8 cellular contexts compared by ENCODE assay signal in genomic region chr20:49979030-49979832, GRCh38. TPM values are rescaled to one million over a fixed set of nuclear protein-coding genes. Genes with fewer than 3 reads are reported as not detected.
DNase-seq lines count a peak whose midpoint lies in the region; ATAC-seq and TF ChIP-seq lines count a peak whose summit lies in the region.

No MANE protein-coding gene starts in this region.

- peaks cover 3% of the 10 kb centered on the region; the same call in 1 of the 2 replicates for H4K20me1 ChIP-seq in IMR-90 (ENCODE audit: insufficient read depth, low read length)

- H4K5ac ChIP-seq in IMR-90 (ENCODE audit: low read depth, low read length): no peak overlapping the region

- no peak overlapping the region for H3K23ac ChIP-seq in IMR-90 (ENCODE audit: low read depth, low read length)

- CTCF ChIA-PET in IMR-90 (lab: Yijun Ruan, JAX): interaction anchor here (0.5 to 7.0 kb wide), 17 partner anchors 10 to 198 kb away, joined by 3 to 98 read pairs (median 3); no protein-coding TSS in a partner anchor

- in situ Hi-C loops in IMR-90 (cut with MboI; ENCODE audit: low sequenced_read_pairs): no loop called here

- H2BK5ac ChIP-seq in IMR-90 (ENCODE audit: low read depth, low read length, poor library complexity, severe bottlenecking): no peak overlapping the region

- H3K4me1 ChIP-seq in IMR-90 (ENCODE audit: control insufficient read depth, insufficient read depth, low read length) (peaks cover 6% of the 10 kb centered on the region), skeletal muscle satellite cell (ENCODE audit: control insufficient read depth, insufficient read depth, low read length) (peaks cover 23% of the 10 kb centered on the region)

- WGBS in IMR-90 (ENCODE audit: extremely low coverage in 2 of 2, insufficient read length in 1 of 2), 2 experiments: 0% methylated on average over 1 of the region's 37 CpGs; no CpG with 5 or more reads in 1 of the 2 experiments

- H3K27me3 ChIP-seq in IMR-90 (ENCODE audit: control insufficient read depth, insufficient read depth, low read length) (no peaks in the 10 kb centered on the region), skeletal muscle satellite cell (ENCODE audit: control insufficient read depth, insufficient read depth, low read length) (no peaks in the 10 kb centered on the region)

- H2AK9ac ChIP-seq in IMR-90 (replicated peaks; ENCODE audit: low read depth, low read length, poor library complexity): peak overlapping the region; percentile 34

- intact Hi-C loops in IMR-90 (cut with micrococcal nuclease): loop anchor here (1.0 kb wide), 2 partner anchors 92 to 200 kb away; no protein-coding TSS in a partner anchor

- no peak overlapping the region for H3K56ac ChIP-seq in IMR-90 (ENCODE audit: extremely low read depth, insufficient read depth, low read length)

- H2BK20ac ChIP-seq in IMR-90 (ENCODE audit: low read depth, low read length): no peak overlapping the region

- H2AK5ac ChIP-seq in IMR-90 (ENCODE audit: low read depth, low read length): 0 out of 2 replicates have a peak overlapping the region, but pooled peaks have one; percentile 7

- H3K9me1 ChIP-seq in IMR-90 (ENCODE audit: insufficient read depth, low read length): no peaks in the 10 kb centered on the region

- H2BK15ac ChIP-seq in IMR-90 (ENCODE audit: low read depth, low read length): peak overlapping the region; percentile 68; the same call in 1 of the 3 replicates

- H3K4me3 ChIP-seq in IMR-90 (ENCODE audit: insufficient read depth, low read depth, low read length) (peak overlapping the region; percentile 20), iPS-11a (ENCODE audit: low read depth, low read length) (peak overlapping the region; percentile 41), skeletal muscle satellite cell (ENCODE audit: low read length) (peak overlapping the region; percentile 58)

- peak; percentile 98 for TF ChIP-seq RAD21 in IMR-90 (IDR thresholded peaks at IDR 0.05; ENCODE audit: low read length)

- H3K14ac ChIP-seq in IMR-90 (replicated peaks; ENCODE audit: low read depth, low read length): no peak overlapping the region

- peak; percentile 96 for TF ChIP-seq CTCF in IMR-90 (conservative IDR thresholded peaks at IDR 0.05; ENCODE audit: low read depth, low read length)

- peak overlapping the region; percentile 67; the same call in 1 of the 2 replicates for H2BK120ac ChIP-seq in IMR-90 (ENCODE audit: low read depth, low read length)

- peak overlapping the region; percentile 87 for H2AFZ ChIP-seq in IMR-90 (replicated peaks; ENCODE audit: low read length, poor library complexity)

- dilution Hi-C loops in IMR-90 (cut with HindIII; ENCODE audit: low sequenced_read_pairs, unreplicated experiment): no loop called here

- H3K27ac ChIP-seq in IMR-90 (ENCODE audit: insufficient read depth, low read length): no peak overlapping the region

- POLR2A ChIA-PET in IMR-90 (lab: Charles Lee; ENCODE audit: unreplicated experiment): interaction anchor here (0.6 to 1.1 kb wide), 2 partner anchors 9 kb away, joined by 5 to 8 read pairs; no protein-coding TSS in a partner anchor

- H3K9me3 ChIP-seq in IMR-90 (ENCODE audit: control insufficient read depth, insufficient read depth, low read length): no peaks in the 10 kb centered on the region
- no peaks in the 10 kb centered on the region for H3K9me3 ChIP-seq in skeletal muscle satellite cell (replicated peaks; ENCODE audit: low read length)

- no TSS peak for BruUV-seq in IMR-90 (replicated peaks; lab: Mats Ljungman, UMichigan)

- no peak overlapping the region for H3K4ac ChIP-seq in IMR-90 (ENCODE audit: low read depth, low read length)

- TF ChIP-seq POLR2A in IMR-90 (IDR thresholded peaks at IDR 0.05; ENCODE audit: low read depth, low read length): peak; percentile 61; the same call in 1 of the 2 replicates

- peak overlapping the region; percentile 28 for H4K91ac ChIP-seq in IMR-90 (ENCODE audit: insufficient read depth, low read depth, low read length)

- peak overlapping the region in 1 of 2 experiments; percentile 69; a peak in 1 of 4 replicates for H4K8ac ChIP-seq in IMR-90 (ENCODE audit: low read depth in 2 of 2, low read length in 2 of 2)

- DNase-seq in DMS114 treated with DMSO at 0.1 percent for 48 hours (lab: John Stamatoyannopoulos, UW; ENCODE audit: unreplicated experiment) (peak; percentile 79), IMR-90 (no peak), T follicular helper cell (ENCODE audit: low read depth) (peak; percentile 58), amygdala (lab: John Stamatoyannopoulos, UW) (peak in 41 of 56 donors; percentile 11 to 69 (median 43)), MV-4-11 (lab: John Stamatoyannopoulos, UW) (no peak)

- H3K4me2 ChIP-seq in IMR-90 (ENCODE audit: low read depth, low read length) (peak overlapping the region; percentile 91), skeletal muscle satellite cell (ENCODE audit: low read length) (peak overlapping the region; percentile 80)

- ATAC-seq in IMR-90 (ENCODE audit: low read depth) (peak; percentile 57), GM18520 (IDR thresholded peaks at IDR 0.05; ENCODE audit: unreplicated experiment) (no peak)

- H3K36me3 ChIP-seq in IMR-90 (ENCODE audit: control insufficient read depth, insufficient read depth, low read length) (peaks cover under 1% of the 10 kb centered on the region), skeletal muscle satellite cell (ENCODE audit: insufficient read depth, low read length) (no peaks in the 10 kb centered on the region)

- H3K18ac ChIP-seq in IMR-90 (ENCODE audit: low read depth, low read length): no peak overlapping the region

- H3K9ac ChIP-seq in IMR-90 (ENCODE audit: low read depth, low read length) (peak overlapping the region; percentile 30; the same call in 1 of the 2 replicates), skeletal muscle satellite cell (ENCODE audit: low read depth, low read length) (no peak overlapping the region)

- H3K79me1 ChIP-seq in IMR-90 (ENCODE audit: low read depth in 1 of 2, low read length in 2 of 2): peaks cover 0 to 15% of the 10 kb centered on the region in 2 experiments; a peak in 2 of 4 replicates

TF ChIP-seq in IMR-90, 13 proteins besides CTCF, POLR2A, EP300 and RAD21:
- TF ChIP-seq MAZ (IDR thresholded peaks at IDR 0.05; ENCODE audit: borderline replicate concordance, low read depth, low read length) (peak; percentile 82), SMC3 (IDR thresholded peaks at IDR 0.05; ENCODE audit: low read depth, low read length) (peak; percentile 96), BHLHE40 (IDR thresholded peaks at IDR 0.05; ENCODE audit: low read depth, low read length) (peak; percentile 90), MXI1 (IDR thresholded peaks at IDR 0.05; ENCODE audit: borderline replicate concordance, low read depth, low read length) (peak; percentile 62; the same call in 1 of the 2 replicates), CHD1 (IDR thresholded peaks at IDR 0.05; ENCODE audit: low read depth, low read length) (no peak), RFX5 (IDR thresholded peaks at IDR 0.05; ENCODE audit: low read depth, low read length) (no peak)
- TF ChIP-seq, protein P1, sequence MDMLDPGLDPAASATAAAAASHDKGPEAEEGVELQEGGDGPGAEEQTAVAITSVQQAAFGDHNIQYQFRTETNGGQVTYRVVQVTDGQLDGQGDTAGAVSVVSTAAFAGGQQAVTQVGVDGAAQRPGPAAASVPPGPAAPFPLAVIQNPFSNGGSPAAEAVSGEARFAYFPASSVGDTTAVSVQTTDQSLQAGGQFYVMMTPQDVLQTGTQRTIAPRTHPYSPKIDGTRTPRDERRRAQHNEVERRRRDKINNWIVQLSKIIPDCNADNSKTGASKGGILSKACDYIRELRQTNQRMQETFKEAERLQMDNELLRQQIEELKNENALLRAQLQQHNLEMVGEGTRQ (IDR thresholded peaks at IDR 0.05; ENCODE audit: low read depth, low read length): peak; percentile 63; the same call in 1 of the 2 replicates

RNA-seq across cellular contexts. Expression of gene SNAI1, which starts 3.5 kb away (rescaled TPM):
- total RNA-seq in IMR-90 (2012; rRNA removed): 0.54 and 0.83 TPM in 2 replicates
- polyA plus RNA-seq in IMR-90 (2012; rRNA removed): 13.7 and 14.9 TPM in 2 replicates
- 10.8 and 34.1 TPM in 2 replicates for polyA plus RNA-seq in IMR-90 (2012; cell fraction: cytosol; rRNA removed)
- 54.0 and 64.7 TPM in 2 replicates for polyA plus RNA-seq in IMR-90 (2012; cell fraction: nucleus; rRNA removed; ENCODE audit: low replicate concordance)
- total RNA-seq in skeletal muscle satellite cell (2012; rRNA removed): under 0.01 TPM in 1 of 2 replicates, not detected in the other

RNA-seq across cellular contexts. Expression of gene RNF114, which starts 43.0 kb away (rescaled TPM):
- 44.6 and 49.7 TPM in 2 replicates for total RNA-seq in IMR-90 (2012; rRNA removed)
- 55.0 and 62.3 TPM in 2 replicates for polyA plus RNA-seq in IMR-90 (2012; rRNA removed)
- polyA plus RNA-seq in IMR-90 (2012; cell fraction: cytosol; rRNA removed): 122 and 166 TPM in 2 replicates
- 88.0 and 111 TPM in 2 replicates for polyA plus RNA-seq in IMR-90 (2012; cell fraction: nucleus; rRNA removed; ENCODE audit: low replicate concordance)
- 81.4 and 126 TPM in 2 replicates for total RNA-seq in skeletal muscle satellite cell (2012; rRNA removed)

Comparison
In these comparisons a context has a peak if more than half of its experiments do, and no peak if none do; other contexts are left out.
1. DNase-seq: peak in DMS114 treated with DMSO at 0.1 percent for 48 hours (single experiment), T follicular helper cell (single experiment) and amygdala (41 of 56); none in IMR-90 (single experiment) and MV-4-11 (single experiment).
2. Peak in every context shown above with its lines, with median percentiles within 50 percentile points of each other: H3K4me3 ChIP-seq.